12 cellular contexts compared by ENCODE assay signal in the genomic region with DNA sequence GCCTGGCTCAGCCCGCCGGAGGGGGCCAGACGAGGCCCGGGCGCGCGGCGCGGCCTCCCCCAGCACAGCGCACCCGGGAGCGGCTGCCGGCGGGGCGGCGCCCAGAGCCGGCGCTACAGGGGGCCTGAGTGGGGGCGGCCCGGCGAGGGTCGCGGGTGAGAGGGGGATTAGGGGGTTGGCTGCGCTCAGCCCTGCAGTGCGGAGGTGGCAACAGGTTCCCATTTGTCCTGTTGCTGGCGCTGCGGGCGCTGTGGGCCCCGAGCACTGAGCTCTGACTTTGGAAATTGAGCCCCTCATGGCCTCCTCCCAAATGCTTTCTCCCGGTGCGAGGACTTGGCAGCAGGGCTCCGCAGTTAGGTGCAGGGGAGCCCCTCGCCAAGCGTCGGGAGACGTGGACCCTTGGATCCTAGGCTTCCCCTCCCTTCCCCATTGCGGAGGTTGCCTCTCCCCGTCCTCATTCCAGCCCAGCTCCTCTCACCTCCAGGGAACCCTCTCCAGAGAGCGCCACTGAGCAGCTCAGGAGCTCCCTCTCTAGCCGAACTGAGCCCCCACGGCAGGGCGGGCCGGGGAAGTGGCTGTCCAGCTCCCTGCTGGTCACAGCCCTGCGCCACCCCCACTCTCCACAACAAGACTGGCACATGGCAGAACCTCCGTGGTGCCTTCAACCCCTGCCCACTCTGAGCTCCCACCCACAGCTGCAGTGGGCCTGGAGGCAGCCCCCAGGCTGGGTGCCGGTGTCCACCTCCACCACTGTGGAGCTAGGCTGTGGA. TPM values are rescaled to one million over a fixed set of nuclear protein-coding genes. Genes with fewer than 3 reads are reported as not detected.
DNase-seq lines count a peak whose midpoint lies in the region; ATAC-seq and TF ChIP-seq lines count a peak whose summit lies in the region.
"Had no signal": no experiment of that assay in that cellular context is flagged by ENCODE, and none has a peak within 500 bp of the region (broad histone marks: within the 10 kb centered on the region; RNA-seq: fewer than 3 reads in every experiment).

No MANE protein-coding gene starts in this region.

- H3K36me3 Mint-ChIP-seq in activated CD4-positive, alpha-beta T cell treated with anti-CD3 and anti-CD28 coated beads for 36 hours (ENCODE audit: low read depth) = no peaks in the 10 kb centered on the region

- ATAC-seq in SK-N-SH treated with all-trans-retinoic acid at 6 μM for 48 hours = no peak; the same call in 2 of the 3 replicates
- no peak for ATAC-seq in sciatic nerve
- no peak for ATAC-seq in GM21390 (IDR thresholded peaks at IDR 0.05; ENCODE audit: unreplicated experiment)
- no peak for ATAC-seq in activated CD4-positive, alpha-beta T cell treated with anti-CD3 and anti-CD28 coated beads for 36 hours

- intact Hi-C loops in sciatic nerve (cut with DNase I) = no loop called here
- intact Hi-C loops in activated CD4-positive, alpha-beta T cell treated with anti-CD3 and anti-CD28 coated beads for 36 hours (cut with DNase I, micrococcal nuclease) = loop anchor here (5.0 kb wide), 3 partner anchors 37 to 702 kb away; no protein-coding TSS in a partner anchor

- H3K27me3 Mint-ChIP-seq in activated CD4-positive, alpha-beta T cell treated with anti-CD3 and anti-CD28 coated beads for 36 hours = peaks cover 35% of the 10 kb centered on the region

- no peak for TF ChIP-seq RAD21 in SK-N-SH (IDR thresholded peaks at IDR 0.05; ENCODE audit: low read length)

- H2AFZ ChIP-seq in SK-N-SH (ENCODE audit: low read depth) = no peak overlapping the region
- no peak overlapping the region for H2AFZ ChIP-seq in hepatocyte

- H3K36me3 ChIP-seq in SK-N-SH (replicated peaks in 1 of 2; ENCODE audit: control insufficient read depth in 1 of 2, insufficient read depth in 2 of 2, low read length in 1 of 2) (no peaks in the 10 kb centered on the region), hepatocyte (replicated peaks; ENCODE audit: insufficient read depth, low read depth) (no peaks in the 10 kb centered on the region)

- H3K79me2 ChIP-seq in SK-N-SH (ENCODE audit: insufficient read depth) = no peaks in the 10 kb centered on the region
- no peaks in the 10 kb centered on the region for H3K79me2 ChIP-seq in hepatocyte

- no peaks in the 10 kb centered on the region for H3K9me3 Mint-ChIP-seq in activated CD4-positive, alpha-beta T cell treated with anti-CD3 and anti-CD28 coated beads for 36 hours (ENCODE audit: low read depth)
- H3K9me3 Mint-ChIP-seq: stimulated activated naive CD8-positive, alpha-beta T cell treated with anti-CD3 and anti-CD28 coated beads, Interleukin-15, Interleukin-2, amounts not matched to agents 100 ng/mL and 50 ng/mL, for 24 hours had no signal

- no peak for TF ChIP-seq CTCF in SK-N-SH (IDR thresholded peaks at IDR 0.05)
- TF ChIP-seq CTCF in hepatocyte (IDR thresholded peaks at IDR 0.05; ENCODE audit: poor library complexity) = peak; percentile 1

- H3K27ac Mint-ChIP-seq in activated CD4-positive, alpha-beta T cell treated with anti-CD3 and anti-CD28 coated beads for 36 hours = no peak overlapping the region
- H3K27ac Mint-ChIP-seq: activated CD8-positive, alpha-beta T cell treated with anti-CD3 and anti-CD28 coated beads, Interleukin-2, amount 10 ng/mL, durations not matched to agents 7 days and 5 days; naive thymus-derived CD8-positive, alpha-beta T cell; stimulated activated naive CD8-positive, alpha-beta T cell treated with anti-CD3 and anti-CD28 coated beads, Interleukin-15, Interleukin-2, amounts not matched to agents 100 ng/mL and 50 ng/mL, for 24 hours had no signal

- CTCF ChIA-PET in SK-N-SH (lab: Yijun Ruan, JAX) = interaction anchor here (0.6 to 11.0 kb wide), 25 partner anchors 8 to 183 kb away, joined by 3 to 106 read pairs (median 4); partner anchors contain the start of gene HAUS7
- CTCF ChIA-PET in activated CD4-positive, alpha-beta T cell treated with anti-CD3 and anti-CD28 coated beads for 36 hours (lab: Charles Lee) = interaction anchor here (0.8 to 1.7 kb wide), 6 partner anchors 13 to 80 kb away, joined by 3 to 12 read pairs (median 4); partner anchors contain the start of gene CCNQ

- POLR2A ChIA-PET in SK-N-SH (lab: Yijun Ruan, JAX) = no interaction called here
- POLR2A ChIA-PET in activated CD4-positive, alpha-beta T cell treated with anti-CD3 and anti-CD28 coated beads for 36 hours (lab: Charles Lee) = interaction anchor here (0.7 kb wide), 1 partner anchor 60 kb away, joined by 3 read pairs; no protein-coding TSS in a partner anchor

- no peaks in the 10 kb centered on the region for H3F3A ChIP-seq in SK-N-SH (replicated peaks; ENCODE audit: insufficient read depth)

- H3K4me3 ChIP-seq in SK-N-SH (ENCODE audit: low read depth in 2 of 2, low read length in 1 of 2) = no peak overlapping the region; a peak in 1 of 4 replicates
- H3K4me3 ChIP-seq in hepatocyte = no peak overlapping the region

- H3K4me1 Mint-ChIP-seq in activated CD4-positive, alpha-beta T cell treated with anti-CD3 and anti-CD28 coated beads for 36 hours = peaks cover 12% of the 10 kb centered on the region

- H3K27me3 ChIP-seq in SK-N-SH (ENCODE audit: insufficient read depth) (peaks cover 75% of the 10 kb centered on the region), hepatocyte (peaks cover 8% of the 10 kb centered on the region)

- H4K20me1 ChIP-seq in SK-N-SH (ENCODE audit: insufficient read depth) = no peaks in the 10 kb centered on the region
- H4K20me1 ChIP-seq in hepatocyte (ENCODE audit: insufficient read depth, poor library complexity, severe bottlenecking) = no peaks in the 10 kb centered on the region

- H3K4me3 Mint-ChIP-seq in activated CD4-positive, alpha-beta T cell treated with anti-CD3 and anti-CD28 coated beads for 36 hours = no peak overlapping the region
- H3K4me3 Mint-ChIP-seq: activated CD8-positive, alpha-beta T cell treated with anti-CD3 and anti-CD28 coated beads, Interleukin-2, amount 10 ng/mL, durations not matched to agents 7 days and 5 days; stimulated activated naive CD8-positive, alpha-beta T cell treated with anti-CD3 and anti-CD28 coated beads, Interleukin-15, Interleukin-2, amounts not matched to agents 100 ng/mL and 50 ng/mL, for 24 hours had no signal

- no peak overlapping the region for H3K4me2 ChIP-seq in SK-N-SH
- H3K4me2 ChIP-seq in hepatocyte = peak overlapping the region; percentile 67

- DNase-seq in SK-N-SH (peak; percentile 69), NCI-H69 (lab: John Stamatoyannopoulos, UW) (peak; percentile 34), hepatocyte (ENCODE audit: low spot score) (no peak), sciatic nerve (ENCODE audit: low spot score) (peak; percentile 27), H4 (ENCODE audit: low spot score) (no peak)
- no peak for DNase-seq in activated CD4-positive, alpha-beta T cell treated with anti-CD3 and anti-CD28 coated beads for 36 hours
- DNase-seq: activated CD8-positive, alpha-beta T cell treated with anti-CD3 and anti-CD28 coated beads, Interleukin-2, amount 10 ng/mL, durations not matched to agents 7 days and 5 days had no signal

- H3K9me2 ChIP-seq in SK-N-SH = no peaks in the 10 kb centered on the region
- no peaks in the 10 kb centered on the region for H3K9me2 ChIP-seq in hepatocyte (replicated peaks; ENCODE audit: insufficient read depth)

- H3K27ac ChIP-seq in SK-N-SH (ENCODE audit: low read depth in 2 of 2, low read length in 1 of 2) (no peak overlapping the region), hepatocyte (no peak overlapping the region)

- TF ChIP-seq EP300 in SK-N-SH (IDR thresholded peaks at IDR 0.05; ENCODE audit: borderline replicate concordance in 1 of 2, low read depth in 1 of 2, low read length in 1 of 2) = no peak

- H3K4me1 ChIP-seq in SK-N-SH (ENCODE audit: control insufficient read depth in 1 of 2, insufficient read depth in 2 of 2, low read depth in 1 of 2, low read length in 1 of 2) (peaks cover 0 to 7% of the 10 kb centered on the region in 2 experiments; a peak in 1 of 4 replicates), hepatocyte (ENCODE audit: insufficient read depth) (no peaks in the 10 kb centered on the region)

- 26% methylated on average over 10 of the region's 46 CpGs for WGBS in SK-N-SH (ENCODE audit: low lambda C conversion rate)
- 50% methylated on average over 19 of the region's 46 CpGs for WGBS in hepatocyte (ENCODE audit: low lambda C conversion rate, missing lambda C conversion rate)

- H3K9me3 ChIP-seq in SK-N-SH (no peaks in the 10 kb centered on the region), hepatocyte (ENCODE audit: low read depth) (no peaks in the 10 kb centered on the region)

- H3K9ac ChIP-seq in SK-N-SH = no peak overlapping the region

TF ChIP-seq in SK-N-SH treated with all-trans-retinoic acid at 6 μM for 48 hours, 23 proteins besides CTCF, POLR2A, EP300 and RAD21 (continues in another document):
- TF ChIP-seq TCF4 (CRISPR knock-in tag; IDR thresholded peaks at IDR 0.05; ENCODE audit: borderline replicate concordance) = no peak

RNA-seq across cellular contexts. Expression of gene DUSP9, which starts 2.5 kb away (rescaled TPM):
- polyA plus RNA-seq in SK-N-SH (2012; rRNA removed) (0.05 and 0.08 TPM in 2 replicates), hepatocyte (48.2 and 75.5 TPM in 2 replicates)
- 0.04 and 0.07 TPM in 2 replicates for polyA plus RNA-seq in SK-N-SH (2012; cell fraction: cytosol; rRNA removed)
- polyA plus RNA-seq in SK-N-SH (2012; cell fraction: nucleus; rRNA removed) = 0.06 TPM in 1 of 2 replicates, not detected in the other
- total RNA-seq in hepatocyte (86.2 and 87.3 TPM in 2 replicates), sciatic nerve (0.13 TPM)
- total RNA-seq in H4 (2014; rRNA removed; shearing (Covaris generic)) = 1.3 and 3.2 TPM in 2 replicates
- under 1 TPM; 0.12 to 0.14 TPM for total RNA-seq in activated CD4-positive, alpha-beta T cell treated with anti-CD3 and anti-CD28 coated beads for 36 hours
- total RNA-seq: activated CD8-positive, alpha-beta T cell treated with anti-CD3 and anti-CD28 coated beads, Interleukin-2, amount 10 ng/mL, durations not matched to agents 7 days and 5 days; naive thymus-derived CD8-positive, alpha-beta T cell had no signal
- polyA plus RNA-seq: naive thymus-derived CD8-positive, alpha-beta T cell had no signal

RNA-seq across cellular contexts. Expression of gene PNCK, which starts 29.1 kb away (rescaled TPM):
- 1.2 and 2.5 TPM in 2 replicates for polyA plus RNA-seq in SK-N-SH (2012; rRNA removed)
- polyA plus RNA-seq in SK-N-SH (2012; cell fraction: cytosol; rRNA removed) = 0.44 and 0.64 TPM in 2 replicates
- polyA plus RNA-seq in SK-N-SH (2012; cell fraction: nucleus; rRNA removed) = 12.7 and 15.1 TPM in 2 replicates
- 2.2 and 2.8 TPM in 2 replicates for total RNA-seq in hepatocyte
- 0.28 and 1.9 TPM in 2 replicates for polyA plus RNA-seq in hepatocyte
- 1.6 TPM for total RNA-seq in sciatic nerve
- total RNA-seq in H4 (2014; rRNA removed; shearing (Covaris generic)) = 0.70 and 4.4 TPM in 2 replicates
- total RNA-seq in activated CD4-positive, alpha-beta T cell treated with anti-CD3 and anti-CD28 coated beads for 36 hours = under 1 TPM; 0.30 to 0.71 TPM
- total RNA-seq: M059J; naive thymus-derived CD8-positive, alpha-beta T cell had no signal
- polyA plus RNA-seq: naive thymus-derived CD8-positive, alpha-beta T cell had no signal

RNA-seq across cellular contexts. Expression of gene SLC6A8, which starts 43.2 kb away (rescaled TPM):
- polyA plus RNA-seq in SK-N-SH (2012; rRNA removed) = 22.3 and 30.8 TPM in 2 replicates
- 14.8 and 24.2 TPM in 2 replicates for polyA plus RNA-seq in SK-N-SH (2012; cell fraction: cytosol; rRNA removed)
- 64.5 and 67.9 TPM in 2 replicates for polyA plus RNA-seq in SK-N-SH (2012; cell fraction: nucleus; rRNA removed)
- 19.5 and 28.4 TPM in 2 replicates for total RNA-seq in hepatocyte
- 32.5 and 36.7 TPM in 2 replicates for polyA plus RNA-seq in hepatocyte
- 23.2 TPM for total RNA-seq in sciatic nerve
- 21.7 and 43.3 TPM in 2 replicates for total RNA-seq in H4 (2014; rRNA removed; shearing (Covaris generic))
- under 1 TPM; 0.39 to 0.58 TPM for total RNA-seq in activated CD4-positive, alpha-beta T cell treated with anti-CD3 and anti-CD28 coated beads for 36 hours

RNA-seq across cellular contexts. Expression of gene CCNQ, which starts 45.6 kb away (rescaled TPM):
- 44.5 and 45.3 TPM in 2 replicates for polyA plus RNA-seq in SK-N-SH (2012; rRNA removed)
- polyA plus RNA-seq in SK-N-SH (2012; cell fraction: cytosol; rRNA removed) = 29.3 and 41.5 TPM in 2 replicates
- polyA plus RNA-seq in SK-N-SH (2012; cell fraction: nucleus; rRNA removed) = 24.8 and 34.7 TPM in 2 replicates
- total RNA-seq in hepatocyte = 21.6 and 28.3 TPM in 2 replicates
- 26.7 and 31.3 TPM in 2 replicates for polyA plus RNA-seq in hepatocyte
- total RNA-seq in sciatic nerve = 11.9 TPM
- total RNA-seq in H4 (2014; rRNA removed; shearing (Covaris generic)) = 31.4 and 36.2 TPM in 2 replicates
- 10 to 100 TPM; 13.9 to 14.7 TPM for total RNA-seq in activated CD4-positive, alpha-beta T cell treated with anti-CD3 and anti-CD28 coated beads for 36 hours

Comparison
In these comparisons a context has a peak if more than half of its experiments do, and no peak if none do; other contexts are left out.
1. DNase-seq: peak in SK-N-SH (single experiment), NCI-H69 (single experiment) and sciatic nerve (single experiment); none in hepatocyte (single experiment), H4 (single experiment) and activated CD4-positive, alpha-beta T cell treated with anti-CD3 and anti-CD28 coated beads for 36 hours (single experiment).
2. RNA of gene DUSP9, which starts 2.5 kb away (total RNA-seq): 86.2 to 87.3 TPM in hepatocyte; 1.3 to 3.2 TPM in H4, 0.12 to 0.14 TPM in activated CD4-positive, alpha-beta T cell treated with anti-CD3 and anti-CD28 coated beads for 36 hours and 0.13 TPM in sciatic nerve (single experiment); every median in the first group is over 10 times any median in the second.
3. RNA of gene SLC6A8, which starts 43.2 kb away (total RNA-seq): 19.5 to 28.4 TPM in hepatocyte, 23.2 TPM in sciatic nerve (single experiment) and 21.7 to 43.3 TPM in H4; 0.39 to 0.58 TPM in activated CD4-positive, alpha-beta T cell treated with anti-CD3 and anti-CD28 coated beads for 36 hours; every median in the first group is over 10 times any median in the second.